25 cellular contexts compared by ENCODE assay signal in genomic region chr15:25876231-25877140, GRCh38. TPM values are rescaled to one million over a fixed set of nuclear protein-coding genes. Genes with fewer than 3 reads are reported as not detected.
DNase-seq lines count a peak whose midpoint lies in the region; ATAC-seq and TF ChIP-seq lines count a peak whose summit lies in the region.
"Had no signal": no experiment of that assay in that cellular context is flagged by ENCODE, and none has a peak within 500 bp of the region (broad histone marks: within the 10 kb centered on the region; RNA-seq: fewer than 3 reads in every experiment).

No MANE protein-coding gene starts in this region.

- peak overlapping the region in 1 of 2 experiments; percentile 27; a peak in 1 of 4 replicates for H4K8ac ChIP-seq in IMR-90 (ENCODE audit: low read depth in 2 of 2, low read length in 2 of 2)
- no peak overlapping the region for H4K8ac ChIP-seq in trophoblast cell (ENCODE audit: low read depth, low read length)

- H3K9me3 ChIP-seq in IMR-90 (ENCODE audit: control insufficient read depth, insufficient read depth, low read length) (no peaks in the 10 kb centered on the region), fibroblast of lung (ENCODE audit: control insufficient read depth, insufficient read depth, low read depth, low read length) (no peaks in the 10 kb centered on the region), trophoblast cell (ENCODE audit: insufficient read depth, low read depth, low read length) (no peaks in the 10 kb centered on the region), SK-N-SH (no peaks in the 10 kb centered on the region; the same call in 1 of the 2 replicates)
- H3K9me3 ChIP-seq: BLaER1 treated with 17β-estradiol and CSF1 and Interleukin-3, amounts not matched to agents 10 nM and 100 nM; HAP-1 had no signal

- H3K79me1 ChIP-seq in IMR-90 (ENCODE audit: low read depth in 1 of 2, low read length in 2 of 2), result no peaks in the 10 kb centered on the region
- no peaks in the 10 kb centered on the region for H3K79me1 ChIP-seq in trophoblast cell (ENCODE audit: low read length)

- no peak overlapping the region for H3K4me3 ChIP-seq in IMR-90 (ENCODE audit: insufficient read depth, low read depth, low read length)
- no peak overlapping the region for H3K4me3 ChIP-seq in fibroblast of lung (replicated peaks in 1 of 4; ENCODE audit: control extremely low read depth in 1 of 4, insufficient read depth in 1 of 4, low read depth in 3 of 4, low read length in 4 of 4)
- peak overlapping the region; percentile 41 for H3K4me3 ChIP-seq in trophoblast cell (ENCODE audit: low read depth, low read length)
- no peak overlapping the region for H3K4me3 ChIP-seq in SK-N-SH (ENCODE audit: low read depth in 2 of 2, low read length in 1 of 2)
- H3K4me3 ChIP-seq: BLaER1 treated with 17β-estradiol and CSF1 and Interleukin-3, amounts not matched to agents 10 nM and 100 nM; GM12878; HAP-1; PC-9 had no signal

- no peak for TF ChIP-seq RAD21 in IMR-90 (IDR thresholded peaks at IDR 0.05; ENCODE audit: low read length)
- TF ChIP-seq RAD21 in SK-N-SH (IDR thresholded peaks at IDR 0.05; ENCODE audit: low read length), result no peak

- H3K9ac ChIP-seq in IMR-90 (ENCODE audit: low read depth, low read length) (no peak overlapping the region), fibroblast of lung (ENCODE audit: insufficient read depth, low read length) (no peak overlapping the region), trophoblast cell (ENCODE audit: low read length) (no peak overlapping the region), SK-N-SH (no peak overlapping the region)
- H3K9ac ChIP-seq: BLaER1 treated with 17β-estradiol and CSF1 and Interleukin-3, amounts not matched to agents 10 nM and 100 nM; KMS-11 had no signal

- H3K27me3 ChIP-seq in IMR-90 (ENCODE audit: control insufficient read depth, insufficient read depth, low read length) (no peaks in the 10 kb centered on the region), fibroblast of lung (ENCODE audit: control insufficient read depth, insufficient read depth, low read length) (no peaks in the 10 kb centered on the region), trophoblast cell (ENCODE audit: insufficient read depth, low read length) (no peaks in the 10 kb centered on the region), SK-N-SH (ENCODE audit: insufficient read depth) (no peaks in the 10 kb centered on the region)
- H3K27me3 ChIP-seq: BLaER1 treated with 17β-estradiol and CSF1 and Interleukin-3, amounts not matched to agents 10 nM and 100 nM had no signal

- H3K36me3 ChIP-seq in IMR-90 (ENCODE audit: control insufficient read depth, insufficient read depth, low read length) (no peaks in the 10 kb centered on the region), fibroblast of lung (ENCODE audit: control insufficient read depth, insufficient read depth, low read length) (no peaks in the 10 kb centered on the region), trophoblast cell (ENCODE audit: control insufficient read depth in 1 of 2, insufficient read depth in 2 of 2, low read length in 2 of 2) (no peaks in the 10 kb centered on the region), SK-N-SH (replicated peaks in 1 of 2; ENCODE audit: control insufficient read depth in 1 of 2, insufficient read depth in 2 of 2, low read length in 1 of 2) (no peaks in the 10 kb centered on the region)
- H3K36me3 ChIP-seq: BLaER1 treated with 17β-estradiol and CSF1 and Interleukin-3, amounts not matched to agents 10 nM and 100 nM; HAP-1 had no signal

- dilution Hi-C loops in IMR-90 (cut with HindIII; ENCODE audit: low sequenced_read_pairs, unreplicated experiment), result no loop called here

- no peak overlapping the region for H4K5ac ChIP-seq in IMR-90 (ENCODE audit: low read depth, low read length)

- no peak for TF ChIP-seq EP300 in SK-N-SH (IDR thresholded peaks at IDR 0.05; ENCODE audit: borderline replicate concordance in 1 of 2, low read depth in 1 of 2, low read length in 1 of 2)

- TF ChIP-seq CTCF in IMR-90 (conservative IDR thresholded peaks at IDR 0.05; ENCODE audit: low read depth, low read length) (no peak), fibroblast of lung (conservative IDR thresholded peaks at IDR 0.05 in 1 of 2, IDR thresholded peaks at IDR 0.05 in 1 of 2; ENCODE audit: low read depth in 1 of 2, low read length in 2 of 2) (no peak), SK-N-SH (IDR thresholded peaks at IDR 0.05) (no peak)

- H3F3A ChIP-seq in SK-N-SH (replicated peaks; ENCODE audit: insufficient read depth), result no peaks in the 10 kb centered on the region

- WGBS in IMR-90 (ENCODE audit: extremely low coverage in 2 of 2, insufficient read length in 1 of 2), 2 experiments, result 70% methylated on average over 4 of the region's 18 CpGs; no CpG with 5 or more reads in 1 of the 2 experiments
- WGBS in trophoblast cell (ENCODE audit: extremely low coverage, insufficient coverage, insufficient read length), result no CpG with 5 or more reads among the region's 18 CpGs
- WGBS in SK-N-SH (ENCODE audit: low lambda C conversion rate), result 34% methylated on average over 13 of the region's 18 CpGs

- CTCF ChIA-PET in IMR-90 (lab: Yijun Ruan, JAX) (no interaction called here), SK-N-SH (lab: Yijun Ruan, JAX) (no interaction called here)

- no peak overlapping the region for H2BK15ac ChIP-seq in IMR-90 (ENCODE audit: low read depth, low read length)

- peak overlapping the region; percentile 49 for H2AFZ ChIP-seq in IMR-90 (replicated peaks; ENCODE audit: low read length, poor library complexity)
- peak overlapping the region; percentile 39 for H2AFZ ChIP-seq in fibroblast of lung (ENCODE audit: low read length)
- H2AFZ ChIP-seq in trophoblast cell (ENCODE audit: insufficient read depth, low read length, poor library complexity), result no peak overlapping the region
- no peak overlapping the region for H2AFZ ChIP-seq in SK-N-SH (ENCODE audit: low read depth)
- H2AFZ ChIP-seq: PC-9 had no signal

- H4K91ac ChIP-seq in IMR-90 (ENCODE audit: insufficient read depth, low read depth, low read length) (no peak overlapping the region), trophoblast cell (ENCODE audit: low read depth, low read length) (no peak overlapping the region)

- peak overlapping the region; percentile 16; the same call in 1 of the 2 replicates for H2BK20ac ChIP-seq in IMR-90 (ENCODE audit: low read depth, low read length)

- no peak overlapping the region for H2AK9ac ChIP-seq in IMR-90 (replicated peaks; ENCODE audit: low read depth, low read length, poor library complexity)

- H3K9me1 ChIP-seq in IMR-90 (ENCODE audit: insufficient read depth, low read length), result 0 out of 2 replicates have a peak, but pooled peaks cover 4% of the 10 kb centered on the region

- POLR2A ChIA-PET in IMR-90 (lab: Charles Lee; ENCODE audit: unreplicated experiment) (no interaction called here), SK-N-SH (lab: Yijun Ruan, JAX) (no interaction called here)

- H3K18ac ChIP-seq in IMR-90 (ENCODE audit: low read depth, low read length) (no peak overlapping the region), trophoblast cell (ENCODE audit: low read length) (no peak overlapping the region)

- in situ Hi-C loops in IMR-90 (cut with MboI; ENCODE audit: low sequenced_read_pairs), result no loop called here

- H3K23ac ChIP-seq in IMR-90 (ENCODE audit: low read depth, low read length), result 0 out of 2 replicates have a peak overlapping the region, but pooled peaks have one; percentile 8
- H3K23ac ChIP-seq in trophoblast cell (ENCODE audit: low read length), result no peak overlapping the region

- H3K56ac ChIP-seq in IMR-90 (ENCODE audit: extremely low read depth, insufficient read depth, low read length), result no peak overlapping the region

- H3K79me2 ChIP-seq in fibroblast of lung (ENCODE audit: control insufficient read depth, insufficient read depth, low read length) (no peaks in the 10 kb centered on the region), trophoblast cell (ENCODE audit: control insufficient read depth, insufficient read depth, low read length, poor library complexity) (no peaks in the 10 kb centered on the region), SK-N-SH (ENCODE audit: insufficient read depth) (no peaks in the 10 kb centered on the region)

- H3K4ac ChIP-seq in IMR-90 (ENCODE audit: low read depth, low read length), result no peak overlapping the region
- no peak overlapping the region for H3K4ac ChIP-seq in trophoblast cell (ENCODE audit: low read depth, low read length)

- H3K27ac ChIP-seq in IMR-90 (ENCODE audit: insufficient read depth, low read length) (no peak overlapping the region), fibroblast of lung (ENCODE audit: insufficient read depth, low read length) (no peak overlapping the region), trophoblast cell (ENCODE audit: low read depth, low read length) (no peak overlapping the region), SK-N-SH (ENCODE audit: low read depth in 2 of 2, low read length in 1 of 2) (no peak overlapping the region)
- H3K27ac ChIP-seq: BLaER1 treated with 17β-estradiol and CSF1 and Interleukin-3, amounts not matched to agents 10 nM and 100 nM; HL-60; KMS-11; PC-9 had no signal

- H2AK5ac ChIP-seq in IMR-90 (ENCODE audit: low read depth, low read length), result no peak overlapping the region
- H2AK5ac ChIP-seq in trophoblast cell (ENCODE audit: low read length), result no peak overlapping the region

- H2BK5ac ChIP-seq in IMR-90 (ENCODE audit: low read depth, low read length, poor library complexity, severe bottlenecking) (no peak overlapping the region), trophoblast cell (ENCODE audit: low read depth, low read length, poor library complexity) (no peak overlapping the region)

- intact Hi-C loops in IMR-90 (cut with micrococcal nuclease), result no loop called here

- no peak for TF ChIP-seq POLR2A in IMR-90 (IDR thresholded peaks at IDR 0.05; ENCODE audit: low read depth, low read length)

- H4K12ac ChIP-seq in trophoblast cell (ENCODE audit: low read depth, low read length), result no peak overlapping the region

- no TSS peak for BruUV-seq in IMR-90 (replicated peaks; lab: Mats Ljungman, UMichigan)

- DNase-seq in IMR-90, result no peak
- no peak for DNase-seq in fibroblast of lung (ENCODE audit: low read depth in 2 of 2)
- no peak for DNase-seq in trophoblast cell
- DNase-seq in HuH-7 (ENCODE audit: low spot score), result no peak
- DNase-seq in SK-N-SH, result no peak
- no peak for DNase-seq in putamen (ENCODE audit: low spot score)
- DNase-seq: ACHN; CD4-positive, alpha-beta memory T cell; DND-41; NCI-H1092 treated with DMSO at 0.1 percent for 48 hours; NCI-H1436 treated with DMSO at 0.1 percent for 48 hours; NCI-H2029; NCI-H226; NCI-H510A treated with DMSO at 0.1 percent for 48 hours; NCI-H748 treated with DMSO at 0.1 percent for 48 hours; PC-9; RPMI8226 had no signal

- no peaks in the 10 kb centered on the region for H4K20me1 ChIP-seq in IMR-90 (ENCODE audit: insufficient read depth, low read length)
- H4K20me1 ChIP-seq in fibroblast of lung (ENCODE audit: control insufficient read depth, extremely low read depth, insufficient read depth, low read length), result no peaks in the 10 kb centered on the region
- H4K20me1 ChIP-seq in SK-N-SH (ENCODE audit: insufficient read depth), result no peaks in the 10 kb centered on the region
- H4K20me1 ChIP-seq: BLaER1 treated with 17β-estradiol and CSF1 and Interleukin-3, amounts not matched to agents 10 nM and 100 nM had no signal

- peak overlapping the region; percentile 35; the same call in 1 of the 2 replicates for H2BK120ac ChIP-seq in IMR-90 (ENCODE audit: low read depth, low read length)
- no peak overlapping the region for H2BK120ac ChIP-seq in trophoblast cell (ENCODE audit: insufficient read depth, low read length, poor library complexity)

- H2BK12ac ChIP-seq in trophoblast cell (ENCODE audit: low read length), result no peak overlapping the region

- H3K14ac ChIP-seq in IMR-90 (replicated peaks; ENCODE audit: low read depth, low read length) (no peak overlapping the region), trophoblast cell (ENCODE audit: low read length) (no peak overlapping the region)

- peaks cover 6% of the 10 kb centered on the region for H3K4me1 ChIP-seq in IMR-90 (ENCODE audit: control insufficient read depth, insufficient read depth, low read length)
- H3K4me1 ChIP-seq in fibroblast of lung (ENCODE audit: control insufficient read depth, extremely low read depth, insufficient read depth, low read length), result no peaks in the 10 kb centered on the region
- no peaks in the 10 kb centered on the region for H3K4me1 ChIP-seq in trophoblast cell (ENCODE audit: control insufficient read depth in 1 of 2, insufficient read depth in 2 of 2, low read length in 2 of 2)
- no peaks in the 10 kb centered on the region for H3K4me1 ChIP-seq in SK-N-SH (ENCODE audit: control insufficient read depth in 1 of 2, insufficient read depth in 2 of 2, low read depth in 1 of 2, low read length in 1 of 2)
- H3K4me1 ChIP-seq: HAP-1 had no signal

- peak; percentile 38 for ATAC-seq in IMR-90 (ENCODE audit: low read depth)
- ATAC-seq in GM21526 (IDR thresholded peaks at IDR 0.05; ENCODE audit: low FRiP score, unreplicated experiment), result no peak
- ATAC-seq: GM12878, HepG2 had no signal

- no peaks in the 10 kb centered on the region for H3K9me2 ChIP-seq in SK-N-SH

- H3K4me2 ChIP-seq in IMR-90 (ENCODE audit: low read depth, low read length) (no peak overlapping the region), fibroblast of lung (ENCODE audit: extremely low read depth, insufficient read depth, low read length) (no peak overlapping the region), trophoblast cell (ENCODE audit: low read length) (no peak overlapping the region), SK-N-SH (no peak overlapping the region)
- H3K4me2 ChIP-seq: BLaER1 treated with 17β-estradiol and CSF1 and Interleukin-3, amounts not matched to agents 10 nM and 100 nM; KMS-11; PC-9 had no signal

RNA-seq across cellular contexts. Expression of gene ATP10A, which starts 13.4 kb away (rescaled TPM):
- 12.8 and 13.8 TPM in 2 replicates for total RNA-seq in IMR-90 (2012; rRNA removed)
- 16.0 and 16.9 TPM in 2 replicates for polyA plus RNA-seq in IMR-90 (2012; rRNA removed)
- polyA plus RNA-seq in IMR-90 (2012; cell fraction: cytosol; rRNA removed), result 8.3 and 9.4 TPM in 2 replicates
- 23.5 and 28.3 TPM in 2 replicates for polyA plus RNA-seq in IMR-90 (2012; cell fraction: nucleus; rRNA removed; ENCODE audit: low replicate concordance)
- total RNA-seq in fibroblast of lung, result 5.1 and 12.7 TPM in 2 replicates
- 9.0 and 13.8 TPM in 2 replicates for polyA plus RNA-seq in fibroblast of lung
- 8.3 and 13.0 TPM in 2 replicates for polyA plus RNA-seq in fibroblast of lung (2012)
- polyA minus RNA-seq in fibroblast of lung (ENCODE audit: low replicate concordance), result 21.8 and 25.2 TPM in 2 replicates
- polyA plus RNA-seq in trophoblast cell (2013), result 0.07 and 0.18 TPM in 2 replicates
- not detected in 2 replicates for polyA plus RNA-seq in SK-N-SH (2012; rRNA removed)
- polyA plus RNA-seq in SK-N-SH (2012; cell fraction: cytosol; rRNA removed), result 0.01 TPM in 1 of 2 replicates, not detected in the other
- 0.01 TPM in 1 of 2 replicates, not detected in the other for polyA plus RNA-seq in SK-N-SH (2012; cell fraction: nucleus; rRNA removed)
- total RNA-seq: HT-29, PC-9 had no signal

Comparison
In these comparisons a context has a peak if more than half of its experiments do, and no peak if none do; other contexts are left out.
1. H2AFZ ChIP-seq: peak in IMR-90 (single experiment) and fibroblast of lung (single experiment); none in trophoblast cell (single experiment) and SK-N-SH (single experiment).
2. RNA of gene ATP10A, which starts 13.4 kb away (polyA plus RNA-seq): 8.3 to 28.3 TPM in IMR-90 and 8.3 to 13.8 TPM in fibroblast of lung; 0.01 TPM in SK-N-SH; every median in the first group is over 4 times any median in the second.